In the genomic region with DNA sequence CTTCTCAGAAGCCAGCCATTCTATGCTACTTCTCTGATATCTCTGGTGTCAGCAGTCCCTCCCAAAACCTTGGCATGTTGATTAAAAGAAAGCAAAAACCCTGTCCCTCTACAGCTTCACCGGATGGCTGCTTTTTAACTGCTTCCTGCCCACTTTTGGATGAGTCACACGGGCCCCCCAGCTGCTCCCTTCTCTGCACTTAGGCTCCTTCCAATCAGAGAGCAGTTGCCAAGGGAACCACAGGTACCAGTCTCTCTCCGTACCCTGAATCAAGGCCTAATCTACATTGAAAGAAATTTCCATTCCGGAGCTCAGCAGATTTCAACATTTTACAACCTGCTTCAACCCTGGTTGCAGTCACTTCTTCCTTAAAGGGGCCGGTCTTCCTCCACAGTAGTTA, we compare ENCODE assay signal across 1 cellular context.
TF ChIP-seq lines count a peak whose summit lies in the region.

No MANE protein-coding gene starts in this region.

TF ChIP-seq in SK-N-SH treated with all-trans-retinoic acid at 6 μM for 48 hours, 23 proteins besides CTCF, POLR2A, EP300 and RAD21 (continued from another document):
- TF ChIP-seq, protein P1, sequence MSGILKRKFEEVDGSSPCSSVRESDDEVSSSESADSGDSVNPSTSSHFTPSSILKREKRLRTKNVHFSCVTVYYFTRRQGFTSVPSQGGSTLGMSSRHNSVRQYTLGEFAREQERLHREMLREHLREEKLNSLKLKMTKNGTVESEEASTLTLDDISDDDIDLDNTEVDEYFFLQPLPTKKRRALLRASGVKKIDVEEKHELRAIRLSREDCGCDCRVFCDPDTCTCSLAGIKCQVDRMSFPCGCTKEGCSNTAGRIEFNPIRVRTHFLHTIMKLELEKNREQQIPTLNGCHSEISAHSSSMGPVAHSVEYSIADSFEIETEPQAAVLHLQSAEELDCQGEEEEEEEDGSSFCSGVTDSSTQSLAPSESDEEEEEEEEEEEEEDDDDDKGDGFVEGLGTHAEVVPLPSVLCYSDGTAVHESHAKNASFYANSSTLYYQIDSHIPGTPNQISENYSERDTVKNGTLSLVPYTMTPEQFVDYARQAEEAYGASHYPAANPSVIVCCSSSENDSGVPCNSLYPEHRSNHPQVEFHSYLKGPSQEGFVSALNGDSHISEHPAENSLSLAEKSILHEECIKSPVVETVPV (CRISPR knock-in tag; IDR thresholded peaks at IDR 0.05): no peak
